29 cellular contexts compared by ENCODE assay signal in the genomic region with DNA sequence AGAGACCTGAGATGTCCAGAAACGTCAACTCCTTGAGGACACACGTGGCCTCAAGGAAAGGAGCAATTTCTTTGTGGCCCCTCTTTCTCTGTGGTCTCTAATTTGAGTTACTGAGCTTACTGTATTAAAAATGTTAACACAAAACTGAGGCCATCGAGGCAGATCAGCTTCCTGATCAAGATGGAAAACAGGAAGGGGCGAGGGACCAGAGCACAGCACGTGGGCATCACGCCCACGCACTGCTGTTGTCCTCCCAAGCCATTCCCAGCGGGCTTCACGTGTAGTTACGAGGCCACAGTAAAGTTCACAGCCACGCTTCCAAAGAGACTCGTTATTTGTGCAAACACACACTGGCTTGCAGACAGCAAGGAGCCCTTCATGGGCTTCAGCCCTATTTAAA.
"Had no signal": no experiment of that assay in that cellular context is flagged by ENCODE, and none has a peak within 500 bp of the region (broad histone marks: within the 10 kb centered on the region; RNA-seq: fewer than 3 reads in every experiment).

No MANE protein-coding gene starts in this region.

- DNase-seq: activated CD4-positive, alpha-beta memory T cell treated with anti-CD3 and anti-CD28 coated beads, Interleukin-2, amount 10 ng/mL, durations not matched to agents 7 days and 5 days; activated CD4-positive, alpha-beta T cell treated with anti-CD3 and anti-CD28 coated beads, Interleukin-2, amount 10 ng/mL, durations not matched to agents 24 days and 14 days; activated naive CD4-positive, alpha-beta T cell; activated T-cell treated with anti-CD3 and anti-CD28 coated beads, Interleukin-2, amount 50 U/mL, for 24 hours; brain microvascular endothelial cell; central memory CD4-positive, alpha-beta T cell; effector memory CD4-positive, alpha-beta T cell; esophagus squamous epithelium; gastrocnemius medialis; left colon; naive B cell; occipital lobe; posterior cingulate gyrus; stimulated activated CD4-positive, alpha-beta T cell treated with anti-CD3 and anti-CD28 coated beads, Interleukin-12 subunit alpha, Interleukin-12 subunit beta, amount 100 ng/mL, for 4 hours; SW 1271; T-helper 2 cell had no signal

- H3K36me3 ChIP-seq: adrenal gland, ascending aorta, brain microvascular endothelial cell, esophagus squamous epithelium, gastrocnemius medialis, tibial nerve had no signal

- ATAC-seq: activated CD4-positive, CD25-positive, alpha-beta regulatory T cell treated with anti-CD3 and anti-CD28 coated beads, Interleukin-2, amount 50 U/mL, for 24 hours; gastrocnemius medialis; left colon had no signal

- H3K4me3 Mint-ChIP-seq: activated CD4-positive, alpha-beta memory T cell treated with anti-CD3 and anti-CD28 coated beads, Interleukin-2, amount 10 ng/mL, durations not matched to agents 7 days and 5 days; activated naive CD8-positive, alpha-beta T cell; activated T-cell treated with anti-CD3 and anti-CD28 coated beads, Interleukin-2, amount 50 U/mL, for 24 hours; naive B cell; stimulated activated naive CD8-positive, alpha-beta T cell treated with anti-CD3 and anti-CD28 coated beads, Interleukin-15, Interleukin-2, amounts not matched to agents 100 ng/mL and 50 ng/mL, for 24 hours had no signal

- H3K9me3 ChIP-seq: adrenal gland, ascending aorta, esophagus squamous epithelium, gastrocnemius medialis, tibial nerve had no signal

- H3K27ac ChIP-seq: adrenal gland, ascending aorta, brain microvascular endothelial cell, gastrocnemius medialis, tibial nerve, VCaP had no signal

- H3K27me3 ChIP-seq: adrenal gland, ascending aorta, brain microvascular endothelial cell, gastrocnemius medialis, tibial nerve had no signal

- H3K27ac Mint-ChIP-seq: activated naive CD8-positive, alpha-beta T cell; activated T-helper 2 cell treated with anti-CD3 and anti-CD28 coated beads, Interferon-gamma antibody, Interleukin-2, Interleukin-4, amounts not matched to agents 10 μg/mL and 5 μg/mL and 100 μg/mL, durations not matched to agents 14 hours and 24 hours and 36 hours; memory B cell; stimulated activated naive CD8-positive, alpha-beta T cell treated with anti-CD3 and anti-CD28 coated beads, Interleukin-15, Interleukin-2, amounts not matched to agents 100 ng/mL and 50 ng/mL, for 24 hours had no signal

- H3K4me1 ChIP-seq: ascending aorta, gastrocnemius medialis had no signal

- H3K36me3 Mint-ChIP-seq: activated naive CD8-positive, alpha-beta T cell; memory B cell; naive B cell had no signal

- H3K4me3 ChIP-seq: adrenal gland, ascending aorta, esophagus squamous epithelium, gastrocnemius medialis, tibial nerve had no signal

- FAIRE-seq: colon, endothelial cell of umbilical vein, keratinocyte, urothelium cell line had no signal
